Comparison of ENCODE assay signal across 19 cellular contexts in the genomic region with DNA sequence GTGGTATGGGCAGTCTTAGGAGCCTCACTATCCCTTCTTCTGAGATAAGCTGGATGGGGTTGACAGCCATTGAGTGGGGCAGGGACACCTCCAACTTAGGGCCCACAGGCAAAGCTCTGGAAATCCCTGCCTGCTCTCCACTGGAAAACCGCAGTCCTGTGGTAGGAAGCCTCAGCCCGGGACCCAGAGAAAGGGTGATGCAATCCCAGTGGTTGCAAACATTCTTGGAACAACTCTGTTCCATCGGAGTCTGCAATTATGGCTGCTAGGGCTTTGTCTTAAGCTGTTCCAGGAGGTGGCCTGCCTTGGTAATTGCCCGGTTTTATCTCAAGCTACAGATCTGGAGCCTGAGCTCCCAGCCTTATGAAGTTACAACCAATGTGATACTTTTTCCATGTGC.
DNase-seq lines count a peak whose midpoint lies in the region; ATAC-seq and TF ChIP-seq lines count a peak whose summit lies in the region.
"Had no signal": no experiment of that assay in that cellular context is flagged by ENCODE, and none has a peak within 500 bp of the region (broad histone marks: within the 10 kb centered on the region; RNA-seq: fewer than 3 reads in every experiment).

No MANE protein-coding gene starts in this region.

- H3K27ac ChIP-seq in breast epithelium (no peak overlapping the region), PC-3 (ENCODE audit: low read length) (no peak overlapping the region)
- H3K27ac ChIP-seq: coronary artery, epithelial cell of prostate, transverse colon had no signal

- POLR2A ChIA-PET in MCF 10A (lab: Yijun Ruan, JAX), result interaction anchor here (0.8 to 1.7 kb wide), 2 partner anchors 45 to 187 kb away, joined by 3 read pairs; no protein-coding TSS in a partner anchor
- POLR2A ChIA-PET in PC-3 (lab: Charles Lee; ENCODE audit: unreplicated experiment), result no interaction called here

- H3K4me3 ChIP-seq in breast epithelium (no peak overlapping the region), PC-3 (ENCODE audit: low read length) (no peak overlapping the region)
- H3K4me3 ChIP-seq: coronary artery, GM23338, transverse colon had no signal

- H3K9me2 ChIP-seq in PC-3 (replicated peaks; ENCODE audit: low read length), result no peaks in the 10 kb centered on the region

- no peak overlapping the region for H2AFZ ChIP-seq in PC-3 (ENCODE audit: low read length)

- no peaks in the 10 kb centered on the region for H3F3A ChIP-seq in PC-3 (ENCODE audit: low read length, unreplicated experiment)

- H3K27me3 ChIP-seq in breast epithelium (no peaks in the 10 kb centered on the region), PC-3 (ENCODE audit: low read length) (0 out of 2 replicates have a peak, but pooled peaks cover 8% of the 10 kb centered on the region)
- H3K27me3 ChIP-seq: transverse colon had no signal

- CTCF ChIA-PET in MCF 10A (lab: Yijun Ruan, JAX) (interaction anchor here (0.5 to 1.1 kb wide), 5 partner anchors 10 to 480 kb away, joined by 3 to 5 read pairs (median 3); no protein-coding TSS in a partner anchor), PC-3 (lab: Charles Lee) (no interaction called here)

- no peaks in the 10 kb centered on the region for H3K27me3 Mint-ChIP-seq in MCF 10A (ENCODE audit: insufficient read depth, unreplicated experiment)

- H3K9ac ChIP-seq in PC-3 (ENCODE audit: low read length), result no peak overlapping the region

- no TSS peak for BruUV-seq in MCF 10A (replicated peaks; lab: Mats Ljungman, UMichigan)
- no TSS peak for BruUV-seq in PC-3 (replicated peaks; lab: Mats Ljungman, UMichigan)

- H3K36me3 ChIP-seq in breast epithelium, result no peaks in the 10 kb centered on the region
- no peaks in the 10 kb centered on the region for H3K36me3 ChIP-seq in PC-3 (ENCODE audit: low read depth, low read length)
- H3K36me3 ChIP-seq: transverse colon had no signal

- no peak overlapping the region for H3K4me2 ChIP-seq in PC-3 (ENCODE audit: low read length)
- H3K4me2 ChIP-seq: GM23338 had no signal

- H3K4me1 Mint-ChIP-seq in MCF 10A (ENCODE audit: insufficient read depth, unreplicated experiment), result peaks cover 18% of the 10 kb centered on the region
- H3K4me1 Mint-ChIP-seq: GM23338; stimulated activated effector memory CD8-positive, alpha-beta T cell treated with anti-CD3 and anti-CD28 coated beads, Interleukin-12 subunit alpha, Interleukin-12 subunit beta, amount 100 ng/mL, for 72 hours had no signal

- intact Hi-C loops in MCF 10A (cut with micrococcal nuclease) (no loop called here), breast epithelium (cut with DNase I; ENCODE audit: low total_unique reads) (no loop called here), PC-3 (cut with micrococcal nuclease) (no loop called here)

- H3K9me3 ChIP-seq in breast epithelium (peaks cover 0 to 7% of the 10 kb centered on the region in 2 donors), PC-3 (ENCODE audit: low read length) (no peaks in the 10 kb centered on the region)
- H3K9me3 ChIP-seq: transverse colon had no signal

- H3K4me3 Mint-ChIP-seq in MCF 10A (ENCODE audit: unreplicated experiment), result no peak overlapping the region
- H3K4me3 Mint-ChIP-seq: CD8-positive, alpha-beta T cell; GM23338; stimulated activated effector memory CD8-positive, alpha-beta T cell treated with anti-CD3 and anti-CD28 coated beads, Interleukin-12 subunit alpha, Interleukin-12 subunit beta, amount 100 ng/mL, for 72 hours had no signal

- no peaks in the 10 kb centered on the region for H3K36me3 Mint-ChIP-seq in MCF 10A (ENCODE audit: insufficient read depth, unreplicated experiment)
- H3K36me3 Mint-ChIP-seq: CD8-positive, alpha-beta T cell; stimulated activated effector memory CD8-positive, alpha-beta T cell treated with anti-CD3 and anti-CD28 coated beads, Interleukin-12 subunit alpha, Interleukin-12 subunit beta, amount 100 ng/mL, for 72 hours had no signal

- DNase-seq in MCF 10A (ENCODE audit: unreplicated experiment) (peak; percentile 66), breast epithelium (ENCODE audit: low spot score in 2 of 2) (no peak), amniotic epithelial cell (ENCODE audit: low read depth) (peak; percentile 31), iris pigment epithelial cell (ENCODE audit: low read depth) (peak; percentile 7), SHP77 treated with DMSO at 0.1 percent for 48 hours (lab: John Stamatoyannopoulos, UW) (no peak), PC-3 (no peak)
- DNase-seq: activated CD8-positive, alpha-beta memory T cell treated with anti-CD3 and anti-CD28 coated beads, Interleukin-2, amount 50 U/mL, for 4 hours; CD8-positive, alpha-beta T cell; left cardiac atrium; NCI-H1694; occipital lobe; small intestine; transverse colon had no signal

- no peaks in the 10 kb centered on the region for H4K20me1 ChIP-seq in PC-3 (ENCODE audit: low read length)

- H3K4me1 ChIP-seq in breast epithelium, result no peaks in the 10 kb centered on the region
- no peaks in the 10 kb centered on the region for H3K4me1 ChIP-seq in PC-3 (ENCODE audit: insufficient read depth, low read length)
- H3K4me1 ChIP-seq: transverse colon had no signal

- no peak overlapping the region for H3K27ac Mint-ChIP-seq in MCF 10A (ENCODE audit: low read depth, unreplicated experiment)
- H3K27ac Mint-ChIP-seq: CD8-positive, alpha-beta T cell; GM23338; stimulated activated effector memory CD8-positive, alpha-beta T cell treated with anti-CD3 and anti-CD28 coated beads, Interleukin-12 subunit alpha, Interleukin-12 subunit beta, amount 100 ng/mL, for 72 hours had no signal

- H3K9me3 Mint-ChIP-seq in MCF 10A (ENCODE audit: unreplicated experiment), result peaks cover under 1% of the 10 kb centered on the region
- H3K9me3 Mint-ChIP-seq: GM23338; stimulated activated effector memory CD8-positive, alpha-beta T cell treated with anti-CD3 and anti-CD28 coated beads, Interleukin-12 subunit alpha, Interleukin-12 subunit beta, amount 100 ng/mL, for 72 hours had no signal

- no peaks in the 10 kb centered on the region for H3K79me2 ChIP-seq in PC-3 (ENCODE audit: low read length)

- no peak for TF ChIP-seq CTCF in MCF 10A (IDR thresholded peaks at IDR 0.05; ENCODE audit: unreplicated experiment)
- TF ChIP-seq CTCF in breast epithelium (IDR thresholded peaks at IDR 0.05), result no peak
- TF ChIP-seq CTCF in PC-3 (conservative IDR thresholded peaks at IDR 0.05; ENCODE audit: low read depth, low read length), result no peak

- no peak for ATAC-seq in HG03378 (IDR thresholded peaks at IDR 0.05; ENCODE audit: unreplicated experiment)
- no peak for ATAC-seq in PC-3
- ATAC-seq in HG02623 (IDR thresholded peaks at IDR 0.05; ENCODE audit: unreplicated experiment), result no peak
- ATAC-seq: CD8-positive, alpha-beta T cell; GM23338; left cardiac atrium; stimulated activated effector memory CD8-positive, alpha-beta T cell treated with anti-CD3 and anti-CD28 coated beads, Interleukin-12 subunit alpha, Interleukin-12 subunit beta, amount 100 ng/mL, for 72 hours had no signal

- TF ChIP-seq POLR2A in breast epithelium (IDR thresholded peaks at IDR 0.05), result no peak

Comparison
In these comparisons a context has a peak if more than half of its experiments do, and no peak if none do; other contexts are left out.
1. DNase-seq: peak in MCF 10A (single experiment), amniotic epithelial cell (single experiment) and iris pigment epithelial cell (single experiment); none in breast epithelium (0 of 2), SHP77 treated with DMSO at 0.1 percent for 48 hours (single experiment) and PC-3 (single experiment).